In genomic region chr7:6729492-6730342, GRCh38 we compare ENCODE assay signal across 8 cellular contexts. TPM values are rescaled to one million over a fixed set of nuclear protein-coding genes. Genes with fewer than 3 reads are reported as not detected.
DNase-seq lines count a peak whose midpoint lies in the region; ATAC-seq lines count a peak whose summit lies in the region.

No MANE protein-coding gene starts in this region.

- ATAC-seq in GM19035 (IDR thresholded peaks at IDR 0.05; ENCODE audit: unreplicated experiment), result peak; percentile 85
- peak; percentile 82 for ATAC-seq in HG03342 (IDR thresholded peaks at IDR 0.05; ENCODE audit: unreplicated experiment)
- ATAC-seq in activated CD4-positive, alpha-beta T cell treated with anti-CD3 and anti-CD28 coated beads for 36 hours, result peak; percentile 99

- DNase-seq in AG20443 (ENCODE audit: low spot score) (peak; percentile 98), NCI-H510A (lab: John Stamatoyannopoulos, UW) (peak; percentile 78)
- peak; percentile 92 for DNase-seq in activated CD4-positive, alpha-beta T cell treated with anti-CD3 and anti-CD28 coated beads for 36 hours
- DNase-seq in stimulated activated CD4-positive, alpha-beta T cell treated with anti-CD3 and anti-CD28 coated beads, Interleukin-1b, Interleukin-23, amount 100 ng/mL, for 24 hours (ENCODE audit: low read depth in 4 of 4, low spot score in 1 of 4), result peak; percentile 49 to 78 (median 68)

- no peaks in the 10 kb centered on the region for H3K27me3 Mint-ChIP-seq in activated CD4-positive, alpha-beta T cell treated with anti-CD3 and anti-CD28 coated beads for 36 hours

- intact Hi-C loops in activated CD4-positive, alpha-beta T cell treated with anti-CD3 and anti-CD28 coated beads for 36 hours (cut with DNase I, micrococcal nuclease), result loop anchor here (1.0 to 5.0 kb wide), 3 partner anchors 22 to 913 kb away; partner anchors contain the start of genes INTS15 (in 1 of the 2) and UMAD1 (in 1 of the 2)

- POLR2A ChIA-PET in activated CD4-positive, alpha-beta T cell treated with anti-CD3 and anti-CD28 coated beads for 36 hours (lab: Charles Lee), result interaction anchor here (0.5 kb wide), 1 partner anchor 25 kb away, joined by 5 read pairs; no protein-coding TSS in a partner anchor

- H3K36me3 Mint-ChIP-seq in activated CD4-positive, alpha-beta T cell treated with anti-CD3 and anti-CD28 coated beads for 36 hours (ENCODE audit: low read depth), result peaks cover 37% of the 10 kb centered on the region

- CTCF ChIA-PET in activated CD4-positive, alpha-beta T cell treated with anti-CD3 and anti-CD28 coated beads for 36 hours (lab: Charles Lee), result interaction anchor here (0.7 kb wide), 1 partner anchor 822 kb away, joined by 3 read pairs; no protein-coding TSS in a partner anchor

- no peaks in the 10 kb centered on the region for H3K9me3 Mint-ChIP-seq in activated CD4-positive, alpha-beta T cell treated with anti-CD3 and anti-CD28 coated beads for 36 hours (ENCODE audit: low read depth)

- H3K27ac ChIP-seq in cingulate gyrus (ENCODE audit: low read depth, low read length) (peak overlapping the region; percentile 69), layer of hippocampus (ENCODE audit: low read depth, low read length) (peak overlapping the region; percentile 78)

- peaks cover 23% of the 10 kb centered on the region for H3K4me1 Mint-ChIP-seq in activated CD4-positive, alpha-beta T cell treated with anti-CD3 and anti-CD28 coated beads for 36 hours

- H3K27me3 ChIP-seq in layer of hippocampus (ENCODE audit: control insufficient read depth, insufficient read depth, low read length), result no peaks in the 10 kb centered on the region

- H3K4me3 Mint-ChIP-seq in activated CD4-positive, alpha-beta T cell treated with anti-CD3 and anti-CD28 coated beads for 36 hours, result peak overlapping the region; percentile 87

- peak overlapping the region; percentile 93 for H3K27ac Mint-ChIP-seq in activated CD4-positive, alpha-beta T cell treated with anti-CD3 and anti-CD28 coated beads for 36 hours

RNA-seq across cellular contexts. Expression of gene ZNF12, which starts 23.0 kb away (rescaled TPM):
- total RNA-seq in activated CD4-positive, alpha-beta T cell treated with anti-CD3 and anti-CD28 coated beads for 36 hours, result 10 to 100 TPM; 22.4 to 23.2 TPM

RNA-seq across cellular contexts. Expression of gene RSPH10B2, which starts 24.2 kb away (rescaled TPM):
- total RNA-seq in activated CD4-positive, alpha-beta T cell treated with anti-CD3 and anti-CD28 coated beads for 36 hours, result under 1 TPM in 1 of 2 experiments, not detected in 1; 0.48 TPM

Comparison
In these comparisons a context has a peak if more than half of its experiments do, and no peak if none do; other contexts are left out.
1. Peak in every context shown above with its lines: DNase-seq, ATAC-seq and H3K27ac ChIP-seq.